ENCODE assay signal across 8 cellular contexts in the genomic region with DNA sequence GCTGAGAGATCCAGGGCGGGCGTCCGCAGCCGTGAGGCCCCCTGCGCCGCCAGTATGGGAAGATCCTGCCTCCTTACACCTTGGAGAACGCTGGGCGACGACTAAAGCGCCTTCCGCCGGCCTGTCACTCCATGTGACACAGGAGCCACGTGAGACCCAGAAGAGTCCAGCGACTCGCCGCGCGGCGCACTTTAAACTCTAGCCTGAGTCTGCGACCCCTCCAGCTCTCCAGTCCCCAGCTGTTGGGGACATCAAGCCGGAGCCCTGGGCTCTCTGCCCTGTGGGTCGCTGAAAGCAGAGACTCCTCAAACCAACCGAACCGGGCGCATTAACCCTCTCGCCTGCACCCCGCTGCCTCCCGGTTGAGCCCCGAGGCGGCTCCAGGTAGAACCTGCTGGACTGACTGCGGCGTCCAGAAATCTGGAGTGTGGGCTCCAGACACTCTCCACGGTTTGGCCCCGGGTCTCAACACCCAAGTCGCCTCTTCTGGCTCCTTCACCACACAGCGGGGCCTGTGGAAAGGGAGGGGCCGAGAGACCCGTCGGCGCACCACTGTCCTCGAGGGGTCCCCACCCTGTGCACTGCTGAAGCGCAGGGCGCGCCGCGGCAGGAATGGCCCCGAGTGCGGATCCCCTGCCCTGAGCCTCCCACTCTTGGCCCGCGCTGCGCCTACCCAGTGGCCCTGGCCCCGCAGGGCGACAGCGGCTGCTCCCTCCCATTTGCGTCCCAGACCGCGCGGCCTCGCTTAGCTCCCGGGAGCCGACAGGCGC. TPM values are rescaled to one million over a fixed set of nuclear protein-coding genes. Genes with fewer than 3 reads are reported as not detected.
DNase-seq lines count a peak whose midpoint lies in the region; ATAC-seq and TF ChIP-seq lines count a peak whose summit lies in the region.

No MANE protein-coding gene starts in this region.

- H3K4me1 Mint-ChIP-seq in activated CD8-positive, alpha-beta memory T cell treated with anti-CD3 and anti-CD28 coated beads, Interleukin-2, amount 10 ng/mL, durations not matched to agents 7 days and 5 days = peaks cover 48% of the 10 kb centered on the region
- no peaks in the 10 kb centered on the region for H3K4me1 Mint-ChIP-seq in Caco-2 (ENCODE audit: low read depth, unreplicated experiment)

- WGBS in prostate gland = 8% methylated on average over 57 of the region's 62 CpGs

- TF ChIP-seq CTCF in prostate gland (IDR thresholded peaks at IDR 0.05) (no peak), Caco-2 (IDR thresholded peaks at IDR 0.05; ENCODE audit: insufficient read depth in 1 of 2, low read depth in 1 of 2, low read length in 1 of 2, severe bottlenecking in 1 of 2, unreplicated experiment in 1 of 2) (no peak), GM10266 (IDR thresholded peaks at IDR 0.05; ENCODE audit: control insufficient read depth, insufficient read depth, low read depth, missing control alignments) (no peak)

- DNase-seq in ELF-1 (ENCODE audit: low read depth, low spot score) (peak; percentile 82), left cardiac atrium (peak; percentile 39), prostate gland (ENCODE audit: low spot score) (peak; percentile 56), Caco-2 (no peak), HT-29 (ENCODE audit: low spot score) (no peak), GM10266 (ENCODE audit: extremely low spot score) (no peak)
- peak; percentile 51 for DNase-seq in activated CD8-positive, alpha-beta memory T cell treated with anti-CD3 and anti-CD28 coated beads, Interleukin-2, amount 10 ng/mL, durations not matched to agents 7 days and 5 days

- H3K9me3 Mint-ChIP-seq in activated CD8-positive, alpha-beta memory T cell treated with anti-CD3 and anti-CD28 coated beads, Interleukin-2, amount 10 ng/mL, durations not matched to agents 7 days and 5 days (ENCODE audit: low read depth) = no peaks in the 10 kb centered on the region
- peaks cover 8% of the 10 kb centered on the region for H3K9me3 Mint-ChIP-seq in Caco-2 (ENCODE audit: unreplicated experiment)

- H3K27me3 Mint-ChIP-seq in activated CD8-positive, alpha-beta memory T cell treated with anti-CD3 and anti-CD28 coated beads, Interleukin-2, amount 10 ng/mL, durations not matched to agents 7 days and 5 days = peaks cover 33% of the 10 kb centered on the region
- H3K27me3 Mint-ChIP-seq in Caco-2 (ENCODE audit: insufficient read depth, unreplicated experiment) = no peaks in the 10 kb centered on the region

- H3K36me3 ChIP-seq in prostate gland (no peaks in the 10 kb centered on the region), Caco-2 (ENCODE audit: control insufficient read depth, insufficient read depth, low read length) (no peaks in the 10 kb centered on the region)

- H3K27ac ChIP-seq in prostate gland = peak overlapping the region; percentile 13 to 90

- no peak for ATAC-seq in activated CD8-positive, alpha-beta memory T cell treated with anti-CD3 and anti-CD28 coated beads, Interleukin-2, amount 10 ng/mL, durations not matched to agents 7 days and 5 days
- ATAC-seq in left cardiac atrium (peak in 1 of 2 donors; percentile 5), HG03439 (IDR thresholded peaks at IDR 0.05; ENCODE audit: unreplicated experiment) (no peak)

- H3K4me3 Mint-ChIP-seq in activated CD8-positive, alpha-beta memory T cell treated with anti-CD3 and anti-CD28 coated beads, Interleukin-2, amount 10 ng/mL, durations not matched to agents 7 days and 5 days = peak overlapping the region; percentile 30
- no peak overlapping the region for H3K4me3 Mint-ChIP-seq in Caco-2 (ENCODE audit: unreplicated experiment)

- POLR2A ChIA-PET in Caco-2 (lab: Charles Lee) = no interaction called here

- intact Hi-C loops in left cardiac atrium (cut with DNase I) (loop anchor here in 1 of 2 donors (5.0 to 10.0 kb wide), 3 partner anchors 205 to 738 kb away; no protein-coding TSS in a partner anchor), prostate gland (cut with DNase I) (loop anchor here (5.0 to 10.0 kb wide), 3 partner anchors 290 to 738 kb away; no protein-coding TSS in a partner anchor), Caco-2 (cut with micrococcal nuclease; ENCODE audit: unreplicated experiment) (no loop called here)

- no peak overlapping the region for H3K27ac Mint-ChIP-seq in activated CD8-positive, alpha-beta memory T cell treated with anti-CD3 and anti-CD28 coated beads, Interleukin-2, amount 10 ng/mL, durations not matched to agents 7 days and 5 days
- H3K27ac Mint-ChIP-seq in Caco-2 (ENCODE audit: unreplicated experiment) = no peak overlapping the region

- CTCF ChIA-PET in activated CD8-positive, alpha-beta memory T cell treated with anti-CD3 and anti-CD28 coated beads, Interleukin-2, amount 10 ng/mL, durations not matched to agents 7 days and 5 days (lab: Charles Lee) = interaction anchor here (1.0 to 7.3 kb wide), 11 partner anchors 11 to 742 kb away, joined by 3 to 82 read pairs (median 4); no protein-coding TSS in a partner anchor
- CTCF ChIA-PET in Caco-2 (lab: Charles Lee) = no interaction called here

- peaks cover 4% of the 10 kb centered on the region for H3K36me3 Mint-ChIP-seq in activated CD8-positive, alpha-beta memory T cell treated with anti-CD3 and anti-CD28 coated beads, Interleukin-2, amount 10 ng/mL, durations not matched to agents 7 days and 5 days
- H3K36me3 Mint-ChIP-seq in Caco-2 (ENCODE audit: insufficient read depth, unreplicated experiment) = no peaks in the 10 kb centered on the region

- H3K27me3 ChIP-seq in prostate gland (replicated peaks; ENCODE audit: insufficient read depth) = no peaks in the 10 kb centered on the region
- H3K27me3 ChIP-seq in Caco-2 (replicated peaks; ENCODE audit: control insufficient read depth, insufficient read depth, low read length) = no peaks in the 10 kb centered on the region

- H3K4me1 ChIP-seq in prostate gland (replicated peaks) (no peaks in the 10 kb centered on the region), Caco-2 (no peaks in the 10 kb centered on the region)

- no peaks in the 10 kb centered on the region for H3K9me3 ChIP-seq in prostate gland
- peaks cover 22% of the 10 kb centered on the region; the same call in 1 of the 2 replicates for H3K9me3 ChIP-seq in Caco-2

- no peak for TF ChIP-seq POLR2A in prostate gland (IDR thresholded peaks at IDR 0.05)

- H3K4me3 ChIP-seq in prostate gland (peak overlapping the region; percentile 15 to 23), Caco-2 (ENCODE audit: low read depth, low read length) (no peak overlapping the region)

- BruUV-seq in Caco-2 (replicated peaks; lab: Mats Ljungman, UMichigan) = no TSS peak

RNA-seq across cellular contexts. Expression of gene SFMBT2, which starts 1.8 kb away (rescaled TPM):
- 10 to 100 TPM; 49.5 to 69.0 TPM for total RNA-seq in activated CD8-positive, alpha-beta memory T cell treated with anti-CD3 and anti-CD28 coated beads, Interleukin-2, amount 10 ng/mL, durations not matched to agents 7 days and 5 days
- total RNA-seq in left cardiac atrium = 10 to 100 TPM in 1 of 2 donors, 1 to 10 TPM in 1; 9.9 to 11.4 TPM
- total RNA-seq in prostate gland = 10 to 100 TPM; 12.2 to 18.5 TPM
- total RNA-seq in Caco-2 (2022) = not detected in 2 replicates
- 0.03 TPM in 1 of 2 replicates, not detected in the other for total RNA-seq in HT-29 (2014; rRNA removed; shearing (Covaris generic))

Comparison
In these comparisons a context has a peak if more than half of its experiments do, and no peak if none do; other contexts are left out.
1. DNase-seq: peak in ELF-1 (single experiment), activated CD8-positive, alpha-beta memory T cell treated with anti-CD3 and anti-CD28 coated beads, Interleukin-2, amount 10 ng/mL, durations not matched to agents 7 days and 5 days (single experiment), left cardiac atrium (single experiment) and prostate gland (single experiment); none in Caco-2 (0 of 2), HT-29 (single experiment) and GM10266 (single experiment).
2. RNA of gene SFMBT2, which starts 1.8 kb away (total RNA-seq): 49.5 to 69.0 TPM in activated CD8-positive, alpha-beta memory T cell treated with anti-CD3 and anti-CD28 coated beads, Interleukin-2, amount 10 ng/mL, durations not matched to agents 7 days and 5 days, 12.2 to 18.5 TPM in prostate gland and 9.9 to 11.4 TPM in left cardiac atrium; 0.03 TPM in HT-29 and not detected in Caco-2; every median in the first group is over 10 times any median in the second.